Comparison of ENCODE assay signal across 9 cellular contexts in genomic region chr1:7810395-7810794, GRCh38. TPM values are rescaled to one million over a fixed set of nuclear protein-coding genes. Genes with fewer than 3 reads are reported as not detected.
A peak's percentile ranks its signal among the peaks of the same experiment; 100 is the strongest.
DNase-seq lines count a peak whose midpoint lies in the region; ATAC-seq and TF ChIP-seq lines count a peak whose summit lies in the region.
"Had no signal": no experiment of that assay in that cellular context is flagged by ENCODE, and none has a peak within 500 bp of the region (broad histone marks: within the 10 kb centered on the region; RNA-seq: fewer than 3 reads in every experiment).

No MANE protein-coding gene starts in this region.

- H3K9me3 ChIP-seq in SK-N-SH = 0 out of 2 replicates have a peak, but pooled peaks cover 11% of the 10 kb centered on the region

- intact Hi-C loops in Right ventricle myocardium inferior (cut with DNase I) = no loop called here

- no peak for TF ChIP-seq CTCF in SK-N-SH (IDR thresholded peaks at IDR 0.05)
- TF ChIP-seq CTCF in fibroblast of villous mesenchyme (IDR thresholded peaks at IDR 0.05; ENCODE audit: insufficient read depth, low read depth, low read length) = no peak

- H3F3A ChIP-seq in SK-N-SH (replicated peaks; ENCODE audit: insufficient read depth) = peaks cover 15% of the 10 kb centered on the region

- ATAC-seq in activated naive CD4-positive, alpha-beta T cell treated with anti-CD3 and anti-CD28 coated beads, Interleukin-2, amount 50 U/mL, for 72 hours = peak; percentile 28 to 64
- no peak for ATAC-seq in Right ventricle myocardium inferior

- DNase-seq in activated naive CD4-positive, alpha-beta T cell treated with anti-CD3 and anti-CD28 coated beads, Interleukin-2, amount 50 U/mL, for 72 hours (ENCODE audit: low spot score in 2 of 2) = no peak
- no peak for DNase-seq in activated naive CD4-positive, alpha-beta T cell treated with anti-CD3 and anti-CD28 coated beads, Interleukin-2, amount 50 U/mL, for 16 hours
- no peak for DNase-seq in SK-N-SH
- DNase-seq in fibroblast of villous mesenchyme (ENCODE audit: low read depth) = peak; percentile 85
- peak; percentile 26 to 40 for DNase-seq in stimulated activated CD8-positive, alpha-beta memory T cell treated with anti-CD3 and anti-CD28 coated beads, Interleukin-7, amount 100 ng/mL, for 48 hours (ENCODE audit: extremely low read depth in 1 of 2, low read depth in 1 of 2)
- no peak for DNase-seq in NCI-H1417 treated with DMSO at 0.1 percent for 48 hours (lab: John Stamatoyannopoulos, UW)
- no peak for DNase-seq in Right ventricle myocardium inferior (ENCODE audit: missing footprints)
- no peak for DNase-seq in globus pallidus (ENCODE audit: low spot score)
- DNase-seq: NCI-H510A had no signal

- H3K4me3 ChIP-seq in SK-N-SH (ENCODE audit: low read depth in 2 of 2, low read length in 1 of 2) = no peak overlapping the region
- no peak overlapping the region for H3K4me3 ChIP-seq in fibroblast of villous mesenchyme (ENCODE audit: low read depth, low read length)

- peak overlapping the region in 1 of 2 experiments; percentile 26; a peak in 1 of 4 replicates for H3K27ac ChIP-seq in SK-N-SH (ENCODE audit: low read depth in 2 of 2, low read length in 1 of 2)

- POLR2A ChIA-PET in SK-N-SH (lab: Yijun Ruan, JAX) = no interaction called here

- H4K20me1 ChIP-seq in SK-N-SH (ENCODE audit: insufficient read depth) = no peaks in the 10 kb centered on the region

- TF ChIP-seq RAD21 in SK-N-SH (IDR thresholded peaks at IDR 0.05; ENCODE audit: low read length) = no peak

- peaks cover 47 to 67% of the 10 kb centered on the region in 2 experiments for H3K36me3 ChIP-seq in SK-N-SH (replicated peaks in 1 of 2; ENCODE audit: control insufficient read depth in 1 of 2, insufficient read depth in 2 of 2, low read length in 1 of 2)

- no peaks in the 10 kb centered on the region for H3K79me2 ChIP-seq in SK-N-SH (ENCODE audit: insufficient read depth)

- no peaks in the 10 kb centered on the region for H3K9me2 ChIP-seq in SK-N-SH

- H2AFZ ChIP-seq in SK-N-SH (ENCODE audit: low read depth) = no peak overlapping the region

- H3K27ac Mint-ChIP-seq in activated naive CD4-positive, alpha-beta T cell treated with anti-CD3 and anti-CD28 coated beads, Interleukin-2, amount 50 U/mL, for 72 hours = no peak overlapping the region

- H3K36me3 Mint-ChIP-seq in activated naive CD4-positive, alpha-beta T cell treated with anti-CD3 and anti-CD28 coated beads, Interleukin-2, amount 50 U/mL, for 72 hours = peaks cover 16 to 21% of the 10 kb centered on the region in 2 donors

- H3K4me1 ChIP-seq in SK-N-SH (ENCODE audit: control insufficient read depth in 1 of 2, insufficient read depth in 2 of 2, low read depth in 1 of 2, low read length in 1 of 2) = no peaks in the 10 kb centered on the region

- CTCF ChIA-PET in SK-N-SH (lab: Yijun Ruan, JAX) = no interaction called here

- no peak for TF ChIP-seq EP300 in SK-N-SH (IDR thresholded peaks at IDR 0.05; ENCODE audit: borderline replicate concordance in 1 of 2, low read depth in 1 of 2, low read length in 1 of 2)

- peaks cover 15 to 18% of the 10 kb centered on the region in 2 donors for H3K9me3 Mint-ChIP-seq in activated naive CD4-positive, alpha-beta T cell treated with anti-CD3 and anti-CD28 coated beads, Interleukin-2, amount 50 U/mL, for 72 hours

- H3K4me2 ChIP-seq in SK-N-SH = no peak overlapping the region

- 39% methylated on average over 7 of the region's 7 CpGs for WGBS in SK-N-SH (ENCODE audit: low lambda C conversion rate)

- H3K9ac ChIP-seq in SK-N-SH = no peak overlapping the region

- H3K27me3 ChIP-seq in SK-N-SH (ENCODE audit: insufficient read depth) = no peaks in the 10 kb centered on the region

TF ChIP-seq in SK-N-SH, 30 proteins besides CTCF, POLR2A, EP300 and RAD21:
- no peak for TF ChIP-seq CHD2 (IDR thresholded peaks at IDR 0.05; ENCODE audit: low read length, partially characterized antibody)
- TF ChIP-seq FOXJ3 (CRISPR knock-in tag; IDR thresholded peaks at IDR 0.05) = no peak
- peak; percentile 73 for TF ChIP-seq JUND (IDR thresholded peaks at IDR 0.05)
- TF ChIP-seq REST (IDR thresholded peaks at IDR 0.05; ENCODE audit: low read depth, low read length) = no peak
- TF ChIP-seq GATA2 (CRISPR knock-in tag; IDR thresholded peaks at IDR 0.05) = no peak
- TF ChIP-seq TCF12 (IDR thresholded peaks at IDR 0.05) = no peak
- no peak for TF ChIP-seq IRF3 (IDR thresholded peaks at IDR 0.05; ENCODE audit: low read depth, low read length)
- TF ChIP-seq NFIC (IDR thresholded peaks at IDR 0.05; ENCODE audit: borderline replicate concordance) = no peak
- TF ChIP-seq FOSL2 (IDR thresholded peaks at IDR 0.05; ENCODE audit: borderline replicate concordance, low read depth) = peak; percentile 94
- peak; percentile 37; the same call in 1 of the 2 replicates for TF ChIP-seq RXRA (IDR thresholded peaks at IDR 0.05; ENCODE audit: borderline replicate concordance, low read depth)
- no peak for TF ChIP-seq SIN3A (IDR thresholded peaks at IDR 0.05; ENCODE audit: borderline replicate concordance, low read depth, low read length)
- no peak for TF ChIP-seq MAX (IDR thresholded peaks at IDR 0.05; ENCODE audit: low read depth)
- TF ChIP-seq PBX3 (IDR thresholded peaks at IDR 0.05) = peak; percentile 68

RNA-seq across cellular contexts. Expression of gene PER3, which starts 26.3 kb away (rescaled TPM):
- 1 to 10 TPM; 3.5 to 7.5 TPM for total RNA-seq in activated naive CD4-positive, alpha-beta T cell treated with anti-CD3 and anti-CD28 coated beads, Interleukin-2, amount 50 U/mL, for 72 hours
- polyA plus RNA-seq in SK-N-SH (2012; rRNA removed) = 6.0 and 7.3 TPM in 2 replicates
- 4.2 and 5.0 TPM in 2 replicates for polyA plus RNA-seq in SK-N-SH (2012; cell fraction: cytosol; rRNA removed)
- 12.1 and 14.3 TPM in 2 replicates for polyA plus RNA-seq in SK-N-SH (2012; cell fraction: nucleus; rRNA removed)
- total RNA-seq in fibroblast of villous mesenchyme = 5.5 and 5.6 TPM in 2 replicates
- total RNA-seq in Right ventricle myocardium inferior = 15.4 TPM

RNA-seq across cellular contexts. Expression of gene VAMP3, which starts 39.3 kb away (rescaled TPM):
- 10 to 100 TPM; 20.4 to 28.5 TPM for total RNA-seq in activated naive CD4-positive, alpha-beta T cell treated with anti-CD3 and anti-CD28 coated beads, Interleukin-2, amount 50 U/mL, for 72 hours
- 96.4 and 114 TPM in 2 replicates for polyA plus RNA-seq in SK-N-SH (2012; rRNA removed)
- 141 and 168 TPM in 2 replicates for polyA plus RNA-seq in SK-N-SH (2012; cell fraction: cytosol; rRNA removed)
- polyA plus RNA-seq in SK-N-SH (2012; cell fraction: nucleus; rRNA removed) = 41.4 and 66.9 TPM in 2 replicates
- total RNA-seq in fibroblast of villous mesenchyme (85.0 and 138 TPM in 2 replicates), Right ventricle myocardium inferior (68.6 TPM)

RNA-seq across cellular contexts. Expression of gene UTS2, which starts 42.5 kb away (rescaled TPM):
- total RNA-seq in activated naive CD4-positive, alpha-beta T cell treated with anti-CD3 and anti-CD28 coated beads, Interleukin-2, amount 50 U/mL, for 72 hours = under 1 TPM in 1 of 2 donors, not detected in 1; 0.14 TPM
- polyA plus RNA-seq in SK-N-SH (2012; rRNA removed) = 0.13 TPM in 1 of 2 replicates, not detected in the other
- 0.07 and 0.12 TPM in 2 replicates for polyA plus RNA-seq in SK-N-SH (2012; cell fraction: cytosol; rRNA removed)
- polyA plus RNA-seq in SK-N-SH (2012; cell fraction: nucleus; rRNA removed) = 0.04 TPM in 1 of 2 replicates, not detected in the other
- total RNA-seq in fibroblast of villous mesenchyme (not detected in 2 replicates), Right ventricle myocardium inferior (not detected)

Comparison
In these comparisons a context has a peak if more than half of its experiments do, and no peak if none do; other contexts are left out.
1. DNase-seq: peak in fibroblast of villous mesenchyme (single experiment) and stimulated activated CD8-positive, alpha-beta memory T cell treated with anti-CD3 and anti-CD28 coated beads, Interleukin-7, amount 100 ng/mL, for 48 hours (2 of 2); none in activated naive CD4-positive, alpha-beta T cell treated with anti-CD3 and anti-CD28 coated beads, Interleukin-2, amount 50 U/mL, for 72 hours (0 of 2), activated naive CD4-positive, alpha-beta T cell treated with anti-CD3 and anti-CD28 coated beads, Interleukin-2, amount 50 U/mL, for 16 hours (single experiment), SK-N-SH (single experiment), NCI-H1417 treated with DMSO at 0.1 percent for 48 hours (single experiment), Right ventricle myocardium inferior (single experiment) and globus pallidus (single experiment).